Comparison of ENCODE assay signal across 22 cellular contexts in genomic region chr17:50097907-50098306, GRCh38.
"Had no signal": no experiment of that assay in that cellular context is flagged by ENCODE, and none has a peak within 500 bp of the region (broad histone marks: within the 10 kb centered on the region; RNA-seq: fewer than 3 reads in every experiment).

No MANE protein-coding gene starts in this region.

- ATAC-seq: esophagus mucosa, left ventricle myocardium superior, sciatic nerve, WTC11 had no signal

- H3K27me3 Mint-ChIP-seq: activated naive CD8-positive, alpha-beta T cell treated with anti-CD3 and anti-CD28 coated beads for 36 hours; memory B cell had no signal

- H3K9me3 Mint-ChIP-seq: activated naive CD8-positive, alpha-beta T cell treated with anti-CD3 and anti-CD28 coated beads for 36 hours; dendritic cell treated with granulocyte-macrophage colony-stimulating factor and Interleukin-4, amounts not matched to agents 40 ng/mL and 50 ng/mL, for 4 days; immature natural killer cell; memory B cell; nephron progenitor cell; WTC11 had no signal

- DNase-seq: activated naive CD4-positive, alpha-beta T cell treated with Interleukin-2 at 50 U/mL for 16 hours; activated naive CD8-positive, alpha-beta T cell treated with anti-CD3 and anti-CD28 coated beads for 36 hours; activated T-cell treated with anti-CD3 and anti-CD28 coated beads, Interleukin-2, amount 50 U/mL, for 48 hours; amniotic stem cell; effector memory CD4-positive, alpha-beta T cell; foreskin melanocyte; immature natural killer cell; left ventricle myocardium superior; nephron progenitor cell; nucleus accumbens; stimulated activated CD4-positive, alpha-beta T cell treated with anti-CD3 and anti-CD28 coated beads, Interleukin-2, amount 100 ng/mL, for 48 hours; stimulated activated CD8-positive, alpha-beta memory T cell treated with anti-CD3 and anti-CD28 coated beads, Interleukin-4, amount 100 ng/mL, for 48 hours; stimulated activated naive CD4-positive, alpha-beta T cell; T-helper 9 cell; tibial artery had no signal

- H3K36me3 Mint-ChIP-seq: activated naive CD8-positive, alpha-beta T cell treated with anti-CD3 and anti-CD28 coated beads for 36 hours; WTC11 had no signal

- H3K4me3 ChIP-seq: hepatocyte, tibial artery had no signal

- H3K9ac ChIP-seq: parathyroid adenoma had no signal

- H3K4me3 Mint-ChIP-seq: activated naive CD8-positive, alpha-beta T cell treated with anti-CD3 and anti-CD28 coated beads for 36 hours; dendritic cell treated with granulocyte-macrophage colony-stimulating factor and Interleukin-4, amounts not matched to agents 40 ng/mL and 50 ng/mL, for 4 days; memory B cell; nephron progenitor cell; WTC11 had no signal

- H3K27ac ChIP-seq: hepatocyte, parathyroid adenoma had no signal

- H3K9me3 ChIP-seq: tibial artery had no signal

- H3K27me3 ChIP-seq: hepatocyte, tibial artery had no signal

- H3K27ac Mint-ChIP-seq: activated naive CD8-positive, alpha-beta T cell treated with anti-CD3 and anti-CD28 coated beads for 36 hours; nephron progenitor cell; WTC11 had no signal
